In the genomic region with DNA sequence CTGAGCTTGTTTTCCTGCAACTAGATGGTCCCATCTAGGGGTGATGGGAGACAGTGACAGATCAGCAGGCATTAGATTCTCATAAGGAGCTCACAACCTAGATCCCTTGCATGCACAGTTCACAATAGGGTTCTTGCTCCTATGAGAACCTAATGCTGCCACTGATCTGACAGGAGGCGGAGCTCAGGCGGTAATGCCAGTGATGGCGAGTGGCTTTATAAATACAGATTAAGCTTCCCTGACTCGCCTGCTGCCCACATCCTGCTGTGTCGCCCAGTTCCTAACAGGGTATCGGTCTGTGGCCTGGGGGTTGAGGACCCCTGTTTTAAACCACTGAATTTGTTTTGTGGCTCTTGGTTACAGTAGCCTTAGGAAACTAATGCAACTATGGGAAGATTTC, we compare ENCODE assay signal across 7 cellular contexts. TPM values are rescaled to one million over a fixed set of nuclear protein-coding genes. Genes with fewer than 3 reads are reported as not detected.
DNase-seq lines count a peak whose midpoint lies in the region; ATAC-seq and TF ChIP-seq lines count a peak whose summit lies in the region.
"Not testable (repeated sequence)": the region's sequence is repeated elsewhere in the genome, so short reads cannot be mapped to it uniquely, and the experiment has no call there.

No MANE protein-coding gene starts in this region.

- DNase-seq in NCI-H82 treated with DMSO at 0.1 percent for 48 hours (lab: John Stamatoyannopoulos, UW; ENCODE audit: unreplicated experiment) (peak; percentile 12), WERI-Rb-1 (peak; percentile 73)
- not testable (repeated sequence) for DNase-seq in SK-N-SH; effector memory CD8-positive, alpha-beta T cell

- peak overlapping the region; percentile 46 for H3K27ac Mint-ChIP-seq in activated T-helper 17 cell treated with anti-CD3 and anti-CD28 coated beads, Interleukin-2, amount 50 U/mL, for 72 hours
- H3K27ac Mint-ChIP-seq in effector memory CD8-positive, alpha-beta T cell = not testable (repeated sequence)

- not testable (repeated sequence) for H3K9ac ChIP-seq in BLaER1, SK-N-SH

- not testable (repeated sequence) for TF ChIP-seq EP300 in SK-N-SH (IDR thresholded peaks at IDR 0.05; ENCODE audit: borderline replicate concordance in 1 of 2, low read depth in 1 of 2, low read length in 1 of 2)

- not testable (repeated sequence) for H3K79me2 ChIP-seq in SK-N-SH (ENCODE audit: insufficient read depth)

- ATAC-seq in activated T-helper 17 cell treated with anti-CD3 and anti-CD28 coated beads, Interleukin-2, amount 50 U/mL, for 72 hours (replicated peaks) = not testable (repeated sequence)
- peak; percentile 31 for ATAC-seq in effector memory CD8-positive, alpha-beta T cell (replicated peaks)

- 24% methylated on average over 5 of the region's 6 CpGs for WGBS in SK-N-SH (ENCODE audit: low lambda C conversion rate)

- not testable (repeated sequence) for H3K4me1 ChIP-seq in BLaER1; HEK293 (ENCODE audit: control insufficient read depth, insufficient read depth, low read length); SK-N-SH (ENCODE audit: control insufficient read depth in 1 of 2, insufficient read depth in 2 of 2, low read depth in 1 of 2, low read length in 1 of 2)

- not testable (repeated sequence) for TF ChIP-seq CTCF in HEK293 (tag by site-specific recombination; IDR thresholded peaks at IDR 0.05); SK-N-SH (IDR thresholded peaks at IDR 0.05); WERI-Rb-1 (IDR thresholded peaks at IDR 0.05; ENCODE audit: low read depth, low read length)

- not testable (repeated sequence) for H3K36me3 ChIP-seq in BLaER1; HEK293 (ENCODE audit: control insufficient read depth in 2 of 2, insufficient read depth in 1 of 2, low read length in 2 of 2); SK-N-SH (replicated peaks in 1 of 2; ENCODE audit: control insufficient read depth in 1 of 2, insufficient read depth in 2 of 2, low read length in 1 of 2); WERI-Rb-1

- H3K9me3 ChIP-seq in BLaER1 = peaks cover 24% of the 10 kb centered on the region
- not testable (repeated sequence) for H3K9me3 ChIP-seq in HEK293 (ENCODE audit: control insufficient read depth, insufficient read depth, low read depth, low read length); SK-N-SH; WERI-Rb-1 (ENCODE audit: severe bottlenecking)

- H3F3A ChIP-seq in SK-N-SH (replicated peaks; ENCODE audit: insufficient read depth) = not testable (repeated sequence)

- not testable (repeated sequence) for H3K27me3 ChIP-seq in BLaER1; SK-N-SH (ENCODE audit: insufficient read depth); WERI-Rb-1 (ENCODE audit: insufficient read depth, low read depth, severe bottlenecking)

- POLR2A ChIA-PET in HEK293 (lab: Yijun Ruan, JAX); SK-N-SH (lab: Yijun Ruan, JAX): not testable (repeated sequence)

- H3K9me2 ChIP-seq in SK-N-SH = not testable (repeated sequence)

- not testable (repeated sequence) for H2AFZ ChIP-seq in SK-N-SH (ENCODE audit: low read depth)

- H3K4me1 Mint-ChIP-seq in activated T-helper 17 cell treated with anti-CD3 and anti-CD28 coated beads, Interleukin-2, amount 50 U/mL, for 72 hours; effector memory CD8-positive, alpha-beta T cell (ENCODE audit: low read depth in 2 of 2): not testable (repeated sequence)

- not testable (repeated sequence) for H4K20me1 ChIP-seq in BLaER1; SK-N-SH (ENCODE audit: insufficient read depth)

- H3K36me3 Mint-ChIP-seq in activated T-helper 17 cell treated with anti-CD3 and anti-CD28 coated beads, Interleukin-2, amount 50 U/mL, for 72 hours (ENCODE audit: low read depth); effector memory CD8-positive, alpha-beta T cell (ENCODE audit: insufficient read depth): not testable (repeated sequence)

- H3K27ac ChIP-seq in BLaER1; HEK293 (ENCODE audit: extremely low read depth, low read depth, low read length); SK-N-SH (ENCODE audit: low read depth in 2 of 2, low read length in 1 of 2): not testable (repeated sequence)
- H3K27ac ChIP-seq in WERI-Rb-1 = peak overlapping the region; percentile 63

- not testable (repeated sequence) for TF ChIP-seq RAD21 in SK-N-SH (IDR thresholded peaks at IDR 0.05; ENCODE audit: low read length)

- not testable (repeated sequence) for H3K4me3 ChIP-seq in BLaER1; HEK293 (ENCODE audit: low read depth, low read length); SK-N-SH (ENCODE audit: low read depth in 2 of 2, low read length in 1 of 2)
- peak overlapping the region; percentile 30 for H3K4me3 ChIP-seq in WERI-Rb-1 (ENCODE audit: low read depth, low read length)

- H3K9me3 Mint-ChIP-seq in activated T-helper 17 cell treated with anti-CD3 and anti-CD28 coated beads, Interleukin-2, amount 50 U/mL, for 72 hours; effector memory CD8-positive, alpha-beta T cell: not testable (repeated sequence)

- H3K4me2 ChIP-seq in BLaER1 = 0 out of 2 replicates have a peak overlapping the region, but pooled peaks have one; percentile 2
- peak overlapping the region; percentile 17; the same call in 1 of the 2 replicates for H3K4me2 ChIP-seq in SK-N-SH

- peaks cover 22% of the 10 kb centered on the region for H3K27me3 Mint-ChIP-seq in activated T-helper 17 cell treated with anti-CD3 and anti-CD28 coated beads, Interleukin-2, amount 50 U/mL, for 72 hours
- H3K27me3 Mint-ChIP-seq in effector memory CD8-positive, alpha-beta T cell = peaks cover 37 to 54% of the 10 kb centered on the region in 2 donors

- CTCF ChIA-PET in HEK293 (lab: Yijun Ruan, JAX) (interaction anchor here (0.6 kb wide), 1 partner anchor 23 kb away, joined by 3 read pairs; no protein-coding TSS in a partner anchor), SK-N-SH (lab: Yijun Ruan, JAX) (interaction anchor here (1.0 to 1.3 kb wide), 2 partner anchors 11 to 56 kb away, joined by 4 read pairs; no protein-coding TSS in a partner anchor)

- H3K4me3 Mint-ChIP-seq in activated T-helper 17 cell treated with anti-CD3 and anti-CD28 coated beads, Interleukin-2, amount 50 U/mL, for 72 hours; effector memory CD8-positive, alpha-beta T cell: not testable (repeated sequence)

TF ChIP-seq in HEK293, 187 proteins besides CTCF, POLR2A, EP300 and RAD21:
- TF ChIP-seq ZNF610 (tag by site-specific recombination; IDR thresholded peaks at IDR 0.05; ENCODE audit: borderline replicate concordance) = 0 out of 2 replicates have a peak, but pooled peaks have one; percentile 28

RNA-seq across cellular contexts. Expression of gene PRDM2, which starts 6.9 kb away (rescaled TPM):
- polyA plus RNA-seq in SK-N-SH (2012; rRNA removed) = 7.2 and 7.4 TPM in 2 replicates
- polyA plus RNA-seq in SK-N-SH (2012; cell fraction: cytosol; rRNA removed) = 6.5 and 6.7 TPM in 2 replicates
- 27.2 and 29.4 TPM in 2 replicates for polyA plus RNA-seq in SK-N-SH (2012; cell fraction: nucleus; rRNA removed)
- total RNA-seq in activated T-helper 17 cell treated with anti-CD3 and anti-CD28 coated beads, Interleukin-2, amount 50 U/mL, for 72 hours = 10 to 100 TPM; 57.1 to 66.1 TPM
